Comparison of ENCODE assay signal across 12 cellular contexts in the genomic region with DNA sequence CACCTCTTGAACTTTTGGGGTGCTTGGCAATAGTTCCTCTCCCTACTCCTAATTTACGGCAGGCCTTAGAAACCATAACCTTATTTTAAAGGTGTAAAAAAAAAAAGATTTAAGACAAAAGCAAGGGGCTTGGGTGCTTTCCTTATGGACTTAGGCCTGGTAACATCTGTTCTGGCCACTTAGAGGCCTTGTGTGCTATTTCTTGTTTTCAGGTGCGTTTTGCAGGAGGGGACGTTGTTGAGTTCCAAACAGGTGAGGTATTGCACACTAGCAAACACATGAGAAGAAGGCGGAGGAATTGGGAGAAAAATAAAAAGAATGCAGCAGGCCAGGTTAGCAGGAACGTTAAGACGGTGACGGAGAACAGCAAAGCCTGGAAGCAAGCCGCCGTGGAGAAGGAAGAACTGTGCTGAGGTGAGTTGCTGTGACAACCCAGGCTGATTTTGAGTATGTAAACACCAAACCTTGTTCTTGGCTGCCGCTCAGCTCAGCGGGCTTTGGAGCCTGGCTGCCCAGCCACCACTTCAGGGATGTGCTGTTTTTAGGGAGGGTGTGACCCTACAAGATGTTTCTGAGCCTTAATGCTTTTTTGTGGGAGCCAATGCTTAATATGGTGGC. TPM values are rescaled to one million over a fixed set of nuclear protein-coding genes. Genes with fewer than 3 reads are reported as not detected.
DNase-seq lines count a peak whose midpoint lies in the region; ATAC-seq, FAIRE-seq and TF ChIP-seq lines count a peak whose summit lies in the region.
"Had no signal": no experiment of that assay in that cellular context is flagged by ENCODE, and none has a peak within 500 bp of the region (broad histone marks: within the 10 kb centered on the region; RNA-seq: fewer than 3 reads in every experiment).

No MANE protein-coding gene starts in this region.

- 25 to 78% (median 43%) methylated on average over 11 of the region's 11 CpGs for WGBS in small intestine, 3 donors
- 86% methylated on average over 11 of the region's 11 CpGs for WGBS in aorta, 2 donors

- POLR2A ChIA-PET in Caco-2 (lab: Charles Lee), result no interaction called here

- intact Hi-C loops in Caco-2 (cut with micrococcal nuclease; ENCODE audit: unreplicated experiment), result no loop called here
- intact Hi-C loops in left colon (cut with DNase I, micrococcal nuclease), result no loop called here
- intact Hi-C loops in aorta (cut with DNase I), result no loop called here

- H3K27me3 ChIP-seq in Caco-2 (replicated peaks; ENCODE audit: control insufficient read depth, insufficient read depth, low read length) (no peaks in the 10 kb centered on the region), small intestine (ENCODE audit: control insufficient read depth in 2 of 2, insufficient read depth in 2 of 2, low read length in 2 of 2) (no peaks in the 10 kb centered on the region), aorta (ENCODE audit: control insufficient read depth in 1 of 2, insufficient read depth in 2 of 2, low read length in 1 of 2) (no peaks in the 10 kb centered on the region)

- H3K9me3 Mint-ChIP-seq in Caco-2 (ENCODE audit: unreplicated experiment), result no peaks in the 10 kb centered on the region
- H3K9me3 Mint-ChIP-seq: activated naive CD8-positive, alpha-beta T cell treated with anti-CD3 and anti-CD28 coated beads for 36 hours had no signal

- no peak overlapping the region for H3K4me3 Mint-ChIP-seq in Caco-2 (ENCODE audit: unreplicated experiment)
- H3K4me3 Mint-ChIP-seq: activated naive CD8-positive, alpha-beta T cell treated with anti-CD3 and anti-CD28 coated beads for 36 hours had no signal

- peak overlapping the region; percentile 100 for H3K27ac ChIP-seq in VCaP
- peak overlapping the region; percentile 45 to 46 for H3K27ac ChIP-seq in small intestine (ENCODE audit: low read depth in 1 of 2, low read length in 1 of 2)
- H3K27ac ChIP-seq in aorta (ENCODE audit: low read depth in 1 of 2, low read length in 2 of 2), result no peak overlapping the region

- peaks cover 13% of the 10 kb centered on the region for H3K4me1 Mint-ChIP-seq in Caco-2 (ENCODE audit: low read depth, unreplicated experiment)
- H3K4me1 Mint-ChIP-seq: activated naive CD8-positive, alpha-beta T cell treated with anti-CD3 and anti-CD28 coated beads for 36 hours had no signal

- no peak for FAIRE-seq in small intestine (lab: Jason Lieb, UNC)
- FAIRE-seq: HTR-8/SVneo had no signal

- H3K4me1 ChIP-seq in Caco-2 (peaks cover 26% of the 10 kb centered on the region), small intestine (ENCODE audit: control insufficient read depth in 2 of 2, insufficient read depth in 1 of 2, low read depth in 1 of 2, low read length in 1 of 2) (peaks cover 0 to 2% of the 10 kb centered on the region in 2 donors), aorta (ENCODE audit: control insufficient read depth in 1 of 2, insufficient read depth in 2 of 2, low read length in 2 of 2) (no peaks in the 10 kb centered on the region)

- H3K4me3 ChIP-seq in Caco-2 (ENCODE audit: low read depth, low read length) (no peak overlapping the region), small intestine (ENCODE audit: low read depth in 1 of 2, low read length in 2 of 2) (no peak overlapping the region), aorta (ENCODE audit: low read length in 2 of 2) (no peak overlapping the region)

- no peak for DNase-seq in Caco-2
- peak; percentile 55 to 76 for DNase-seq in left colon
- peak; percentile 43 for DNase-seq in small intestine
- no peak for DNase-seq in aorta
- no peak for DNase-seq in DMS114 treated with DMSO at 0.1 percent for 48 hours (lab: John Stamatoyannopoulos, UW; ENCODE audit: unreplicated experiment)
- DNase-seq: activated CD4-positive, alpha-beta T cell treated with anti-CD3 and anti-CD28 coated beads for 48 hours; activated naive CD8-positive, alpha-beta T cell treated with anti-CD3 and anti-CD28 coated beads for 36 hours; NCI-H2171 had no signal

- no TSS peak for BruUV-seq in Caco-2 (replicated peaks; lab: Mats Ljungman, UMichigan)

- peaks cover 50% of the 10 kb centered on the region for H3K36me3 Mint-ChIP-seq in Caco-2 (ENCODE audit: insufficient read depth, unreplicated experiment)

- no peaks in the 10 kb centered on the region for H3K27me3 Mint-ChIP-seq in Caco-2 (ENCODE audit: insufficient read depth, unreplicated experiment)
- H3K27me3 Mint-ChIP-seq: activated naive CD8-positive, alpha-beta T cell treated with anti-CD3 and anti-CD28 coated beads for 36 hours had no signal

- CTCF ChIA-PET in Caco-2 (lab: Charles Lee), result no interaction called here

- peak overlapping the region; percentile 30 for H3K27ac Mint-ChIP-seq in Caco-2 (ENCODE audit: unreplicated experiment)
- H3K27ac Mint-ChIP-seq: activated naive CD8-positive, alpha-beta T cell treated with anti-CD3 and anti-CD28 coated beads for 36 hours had no signal

- H3K36me3 ChIP-seq in Caco-2 (ENCODE audit: control insufficient read depth, insufficient read depth, low read length) (no peaks in the 10 kb centered on the region), small intestine (ENCODE audit: control insufficient read depth in 2 of 2, insufficient read depth in 2 of 2, low read length in 2 of 2) (peaks cover 7% of the 10 kb centered on the region in 2 donors), aorta (ENCODE audit: control insufficient read depth in 1 of 2, insufficient read depth in 2 of 2, low read length in 1 of 2) (peaks cover 2 to 4% of the 10 kb centered on the region in 2 donors)

- ATAC-seq in left colon (peak; percentile 83), aorta (ENCODE audit: low FRiP score) (no peak), HG02588 (IDR thresholded peaks at IDR 0.05; ENCODE audit: unreplicated experiment) (no peak), HG03342 (IDR thresholded peaks at IDR 0.05; ENCODE audit: unreplicated experiment) (no peak)

- no peak for TF ChIP-seq CTCF in Caco-2 (IDR thresholded peaks at IDR 0.05; ENCODE audit: insufficient read depth in 1 of 2, low read depth in 1 of 2, low read length in 1 of 2, severe bottlenecking in 1 of 2, unreplicated experiment in 1 of 2)
- no peak for TF ChIP-seq CTCF in VCaP (conservative IDR thresholded peaks at IDR 0.05)

- H3K9me3 ChIP-seq in Caco-2, result no peaks in the 10 kb centered on the region
- H3K9me3 ChIP-seq in small intestine (ENCODE audit: control insufficient read depth, low read depth), result no peaks in the 10 kb centered on the region
- no peaks in the 10 kb centered on the region for H3K9me3 ChIP-seq in aorta (ENCODE audit: control insufficient read depth, low read length)

RNA-seq across cellular contexts. Expression of gene EMG1, which starts 17.4 kb away (rescaled TPM):
- total RNA-seq in Caco-2 (2022) (149 and 161 TPM in 2 replicates), left colon (10 to 100 TPM; 31.6 to 34.1 TPM), aorta (10 to 100 TPM; 30.2 to 31.6 TPM)
- polyA plus RNA-seq in small intestine (10 to 100 TPM; 12.3 to 32.3 (median 14.1) TPM), aorta (10 to 100 TPM; 15.4 to 24.4 TPM)

RNA-seq across cellular contexts. Expression of gene PHB2, which starts 17.6 kb away (rescaled TPM):
- total RNA-seq in Caco-2 (2022) (411 and 479 TPM in 2 replicates), left colon (100 to 1,000 TPM; 202 to 249 TPM), aorta (100 to 1,000 TPM in 1 of 2 donors, 10 to 100 TPM in 1; 97.9 to 117 TPM)
- polyA plus RNA-seq in small intestine (100 to 1,000 TPM; 165 to 311 (median 210) TPM), aorta (100 to 1,000 TPM; 105 to 139 TPM)

RNA-seq across cellular contexts. Expression of gene LPCAT3, which starts 30.2 kb away (rescaled TPM):
- total RNA-seq in Caco-2 (2022) (142 and 155 TPM in 2 replicates), left colon (10 to 100 TPM; 87.1 to 87.9 TPM), aorta (10 to 100 TPM; 28.8 to 33.2 TPM)
- polyA plus RNA-seq in small intestine (10 to 100 TPM; 67.8 to 95.9 (median 83.2) TPM), aorta (10 to 100 TPM; 10.1 to 27.3 TPM)

RNA-seq across cellular contexts. Expression of gene PTPN6, which starts 36.9 kb away (rescaled TPM):
- total RNA-seq in Caco-2 (2022) (43.9 and 54.8 TPM in 2 replicates), left colon (10 to 100 TPM; 40.0 to 43.9 TPM), aorta (10 to 100 TPM; 29.8 to 42.3 TPM)
- polyA plus RNA-seq in small intestine (10 to 100 TPM; 40.7 to 81.1 (median 76.7) TPM), aorta (10 to 100 TPM; 10.1 to 25.7 TPM)

RNA-seq across cellular contexts. Expression of gene C12orf57, which starts 44.2 kb away (rescaled TPM):
- total RNA-seq in Caco-2 (2022), result 111 TPM in 2 replicates
- 100 to 1,000 TPM; 151 to 168 TPM for total RNA-seq in left colon
- polyA plus RNA-seq in small intestine, result 100 to 1,000 TPM; 185 to 379 (median 361) TPM
- 100 to 1,000 TPM; 197 to 233 TPM for total RNA-seq in aorta
- 1,000 to 10,000 TPM in 1 of 2 donors, 100 to 1,000 TPM in 1; 849 to 1,017 TPM for polyA plus RNA-seq in aorta

Comparison
In these comparisons a context has a peak if more than half of its experiments do, and no peak if none do; other contexts are left out.
1. DNase-seq: peak in left colon (2 of 2) and small intestine (single experiment); none in Caco-2 (0 of 2), aorta (0 of 2) and DMS114 treated with DMSO at 0.1 percent for 48 hours (single experiment).
2. H3K27ac ChIP-seq: peak in VCaP (single experiment) and small intestine (2 of 2); none in aorta (0 of 2).